1 cellular context compared by ENCODE assay signal in genomic region chr2:178522950-178523595, GRCh38.
TF ChIP-seq lines count a peak whose summit lies in the region.

No MANE protein-coding gene starts in this region.

TF ChIP-seq in K562, 482 proteins besides CTCF, POLR2A, EP300 and RAD21 (continued from another document and continues in another):
- TF ChIP-seq, protein P1, sequence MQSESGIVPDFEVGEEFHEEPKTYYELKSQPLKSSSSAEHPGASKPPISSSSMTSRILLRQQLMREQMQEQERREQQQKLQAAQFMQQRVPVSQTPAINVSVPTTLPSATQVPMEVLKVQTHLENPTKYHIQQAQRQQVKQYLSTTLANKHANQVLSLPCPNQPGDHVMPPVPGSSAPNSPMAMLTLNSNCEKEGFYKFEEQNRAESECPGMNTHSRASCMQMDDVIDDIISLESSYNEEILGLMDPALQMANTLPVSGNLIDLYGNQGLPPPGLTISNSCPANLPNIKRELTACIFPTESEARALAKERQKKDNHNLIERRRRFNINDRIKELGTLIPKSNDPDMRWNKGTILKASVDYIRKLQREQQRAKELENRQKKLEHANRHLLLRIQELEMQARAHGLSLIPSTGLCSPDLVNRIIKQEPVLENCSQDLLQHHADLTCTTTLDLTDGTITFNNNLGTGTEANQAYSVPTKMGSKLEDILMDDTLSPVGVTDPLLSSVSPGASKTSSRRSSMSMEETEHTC (IDR thresholded peaks at IDR 0.05): no peak
- TF ChIP-seq U2AF1 (optimal IDR thresholded peaks at IDR 0.05; ENCODE audit: low read depth, low read length): no peak
- TF ChIP-seq CCNT2 (IDR thresholded peaks at IDR 0.05; ENCODE audit: borderline replicate concordance, extremely low read depth, insufficient read length, low read depth, low read length): no peak
- TF ChIP-seq ZNF395 (CRISPR knock-in tag; IDR thresholded peaks at IDR 0.05): no peak
- TF ChIP-seq, protein P2, sequence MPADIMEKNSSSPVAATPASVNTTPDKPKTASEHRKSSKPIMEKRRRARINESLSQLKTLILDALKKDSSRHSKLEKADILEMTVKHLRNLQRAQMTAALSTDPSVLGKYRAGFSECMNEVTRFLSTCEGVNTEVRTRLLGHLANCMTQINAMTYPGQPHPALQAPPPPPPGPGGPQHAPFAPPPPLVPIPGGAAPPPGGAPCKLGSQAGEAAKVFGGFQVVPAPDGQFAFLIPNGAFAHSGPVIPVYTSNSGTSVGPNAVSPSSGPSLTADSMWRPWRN (IDR thresholded peaks at IDR 0.05; ENCODE audit: low read depth): no peak
- no peak for TF ChIP-seq ZNF175 (CRISPR knock-in tag; IDR thresholded peaks at IDR 0.05; ENCODE audit: low read depth)
- no peak for TF ChIP-seq BDP1 (IDR thresholded peaks at IDR 0.05; ENCODE audit: insufficient read depth, insufficient read length)
- no peak for TF ChIP-seq NR1H2 (CRISPR knock-in tag; IDR thresholded peaks at IDR 0.05)
- TF ChIP-seq KLF10 (CRISPR knock-in tag; IDR thresholded peaks at IDR 0.05): no peak
- TF ChIP-seq ZNF384 (IDR thresholded peaks at IDR 0.05; ENCODE audit: low read depth, low read length): no peak
- TF ChIP-seq PCBP1 (IDR thresholded peaks at IDR 0.05; ENCODE audit: low read depth, low read length, poor library complexity, severe bottlenecking): no peak
- TF ChIP-seq ZNF318 (IDR thresholded peaks at IDR 0.05; ENCODE audit: borderline replicate concordance in 1 of 2, low read depth in 1 of 2): no peak; a peak in 1 of 4 replicates
- TF ChIP-seq NR2F6 (CRISPR knock-in tag; IDR thresholded peaks at IDR 0.05): no peak
- peak; percentile 89 for TF ChIP-seq ZBTB12 (CRISPR knock-in tag; IDR thresholded peaks at IDR 0.05)
- no peak for TF ChIP-seq TSC22D4 (tag; IDR thresholded peaks at IDR 0.05)
- TF ChIP-seq SOX6 (IDR thresholded peaks at IDR 0.05): peak; percentile 51; the same call in 1 of the 2 replicates
- TF ChIP-seq FOXA3 (CRISPR knock-in tag; conservative IDR thresholded peaks at IDR 0.05 in 1 of 2, IDR thresholded peaks at IDR 0.05 in 1 of 2): peak in 1 of 2 experiments; percentile 74; a peak in 1 of 4 replicates
- TF ChIP-seq SIN3A (IDR thresholded peaks at IDR 0.05; ENCODE audit: borderline replicate concordance in 2 of 2, control insufficient read depth in 1 of 2, low read depth in 2 of 2, low read length in 2 of 2): peak; percentile 24 to 28; a peak in 1 of 4 replicates
- no peak for TF ChIP-seq RBM17 (IDR thresholded peaks at IDR 0.05; ENCODE audit: borderline replicate concordance, low read depth, low read length)
- TF ChIP-seq TAF9B (IDR thresholded peaks at IDR 0.05; ENCODE audit: partially characterized antibody): peak; percentile 85
- TF ChIP-seq, protein P3, sequence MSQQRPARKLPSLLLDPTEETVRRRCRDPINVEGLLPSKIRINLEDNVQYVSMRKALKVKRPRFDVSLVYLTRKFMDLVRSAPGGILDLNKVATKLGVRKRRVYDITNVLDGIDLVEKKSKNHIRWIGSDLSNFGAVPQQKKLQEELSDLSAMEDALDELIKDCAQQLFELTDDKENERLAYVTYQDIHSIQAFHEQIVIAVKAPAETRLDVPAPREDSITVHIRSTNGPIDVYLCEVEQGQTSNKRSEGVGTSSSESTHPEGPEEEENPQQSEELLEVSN (IDR thresholded peaks at IDR 0.05; ENCODE audit: borderline replicate concordance in 1 of 2, extremely low read depth in 1 of 2, insufficient read depth in 1 of 2, insufficient read length in 1 of 2, low read depth in 1 of 2, low read length in 1 of 2, poor library complexity in 1 of 2, severe bottlenecking in 1 of 2): peak; percentile 60 to 72
- no peak for TF ChIP-seq SFPQ (IDR thresholded peaks at IDR 0.05; ENCODE audit: low read depth, low read length)
- TF ChIP-seq, protein P4, sequence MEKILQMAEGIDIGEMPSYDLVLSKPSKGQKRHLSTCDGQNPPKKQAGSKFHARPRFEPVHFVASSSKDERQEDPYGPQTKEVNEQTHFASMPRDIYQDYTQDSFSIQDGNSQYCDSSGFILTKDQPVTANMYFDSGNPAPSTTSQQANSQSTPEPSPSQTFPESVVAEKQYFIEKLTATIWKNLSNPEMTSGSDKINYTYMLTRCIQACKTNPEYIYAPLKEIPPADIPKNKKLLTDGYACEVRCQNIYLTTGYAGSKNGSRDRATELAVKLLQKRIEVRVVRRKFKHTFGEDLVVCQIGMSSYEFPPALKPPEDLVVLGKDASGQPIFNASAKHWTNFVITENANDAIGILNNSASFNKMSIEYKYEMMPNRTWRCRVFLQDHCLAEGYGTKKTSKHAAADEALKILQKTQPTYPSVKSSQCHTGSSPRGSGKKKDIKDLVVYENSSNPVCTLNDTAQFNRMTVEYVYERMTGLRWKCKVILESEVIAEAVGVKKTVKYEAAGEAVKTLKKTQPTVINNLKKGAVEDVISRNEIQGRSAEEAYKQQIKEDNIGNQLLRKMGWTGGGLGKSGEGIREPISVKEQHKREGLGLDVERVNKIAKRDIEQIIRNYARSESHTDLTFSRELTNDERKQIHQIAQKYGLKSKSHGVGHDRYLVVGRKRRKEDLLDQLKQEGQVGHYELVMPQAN (IDR thresholded peaks at IDR 0.05; ENCODE audit: borderline replicate concordance): peak; percentile 67; the same call in 1 of the 2 replicates
- peak; percentile 25; the same call in 1 of the 2 replicates for TF ChIP-seq ELF2 (CRISPR knock-in tag; IDR thresholded peaks at IDR 0.05)
- TF ChIP-seq ZBED1 (IDR thresholded peaks at IDR 0.05): peak; percentile 62; the same call in 1 of the 2 replicates
- no peak for TF ChIP-seq ZNF23 (CRISPR knock-in tag; IDR thresholded peaks at IDR 0.05)
- no peak for TF ChIP-seq ZNF79 (CRISPR knock-in tag; IDR thresholded peaks at IDR 0.05; ENCODE audit: low read depth)
- peak in 2 of 3 experiments; percentile 24 to 38 for TF ChIP-seq YY1 (IDR thresholded peaks at IDR 0.05; ENCODE audit: borderline replicate concordance in 1 of 3, control insufficient read depth in 1 of 3, extremely low read depth in 1 of 3, insufficient read depth in 3 of 3, insufficient read length in 1 of 3, insufficient replicate concordance in 2 of 3, low read depth in 1 of 3, low read length in 2 of 3)
- peak; percentile 72 for TF ChIP-seq MAFK (IDR thresholded peaks at IDR 0.05; ENCODE audit: low read length)
- no peak for TF ChIP-seq SRSF7 (optimal IDR thresholded peaks at IDR 0.05; ENCODE audit: low read depth, low read length)
- TF ChIP-seq ERF (CRISPR knock-in tag; IDR thresholded peaks at IDR 0.05): peak; percentile 64; the same call in 1 of the 2 replicates
- no peak for TF ChIP-seq THRA (IDR thresholded peaks at IDR 0.05)
- TF ChIP-seq ZEB2 (IDR thresholded peaks at IDR 0.05): peak; percentile 10; the same call in 1 of the 2 replicates
- TF ChIP-seq, protein P5, sequence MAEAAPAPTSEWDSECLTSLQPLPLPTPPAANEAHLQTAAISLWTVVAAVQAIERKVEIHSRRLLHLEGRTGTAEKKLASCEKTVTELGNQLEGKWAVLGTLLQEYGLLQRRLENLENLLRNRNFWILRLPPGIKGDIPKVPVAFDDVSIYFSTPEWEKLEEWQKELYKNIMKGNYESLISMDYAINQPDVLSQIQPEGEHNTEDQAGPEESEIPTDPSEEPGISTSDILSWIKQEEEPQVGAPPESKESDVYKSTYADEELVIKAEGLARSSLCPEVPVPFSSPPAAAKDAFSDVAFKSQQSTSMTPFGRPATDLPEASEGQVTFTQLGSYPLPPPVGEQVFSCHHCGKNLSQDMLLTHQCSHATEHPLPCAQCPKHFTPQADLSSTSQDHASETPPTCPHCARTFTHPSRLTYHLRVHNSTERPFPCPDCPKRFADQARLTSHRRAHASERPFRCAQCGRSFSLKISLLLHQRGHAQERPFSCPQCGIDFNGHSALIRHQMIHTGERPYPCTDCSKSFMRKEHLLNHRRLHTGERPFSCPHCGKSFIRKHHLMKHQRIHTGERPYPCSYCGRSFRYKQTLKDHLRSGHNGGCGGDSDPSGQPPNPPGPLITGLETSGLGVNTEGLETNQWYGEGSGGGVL (CRISPR knock-in tag; IDR thresholded peaks at IDR 0.05): no peak
- TF ChIP-seq ZNF408 (CRISPR knock-in tag; IDR thresholded peaks at IDR 0.05; ENCODE audit: low read depth): no peak
- TF ChIP-seq ZNF124 (CRISPR knock-in tag; IDR thresholded peaks at IDR 0.05): no peak
